ENCODE assay signal across 8 cellular contexts in genomic region chr17:75154195-75155106, GRCh38. TPM values are rescaled to one million over a fixed set of nuclear protein-coding genes. Genes with fewer than 3 reads are reported as not detected.
A peak's percentile ranks its signal among the peaks of the same experiment; 100 is the strongest.
DNase-seq lines count a peak whose midpoint lies in the region; ATAC-seq and TF ChIP-seq lines count a peak whose summit lies in the region.

TSS of gene JPT1 (minus strand) at chr17:75154512. CDS start at chr17:75154397, 115 bp downstream.

- H3K4me3 ChIP-seq in left ventricle myocardium inferior, result peak within 1 kb of the TSS; percentile 75
- peak within 1 kb of the TSS; percentile 85 for H3K4me3 ChIP-seq in prostate gland
- peak within 1 kb of the TSS; percentile 74 for H3K4me3 ChIP-seq in urinary bladder (ENCODE audit: low read depth, low read length)

- H3K27ac ChIP-seq in left ventricle myocardium inferior (replicated peaks) (peak within 1 kb of the TSS; percentile 80), prostate gland (peak within 1 kb of the TSS; percentile 43 to 75), urinary bladder (ENCODE audit: low read depth) (peak within 1 kb of the TSS; percentile 55)

- intact Hi-C loops in T-helper 1 cell treated with Interleukin-12 subunit alpha and Interleukin-12 subunit beta and Interleukin-4 antibody, amounts not matched to agents 30 ng/mL and 1 ng/mL, for 36 hours (cut with micrococcal nuclease), result loop anchor here (1.0 to 2.0 kb wide), 9 partner anchors 14 to 107 kb away; partner anchors contain the start of genes ARMC7, GGA3, KCTD2 and MRPS7
- intact Hi-C loops in left ventricle myocardium inferior (cut with micrococcal nuclease), result no loop called here
- intact Hi-C loops in prostate gland (cut with DNase I), result no loop called here

- H3K9me3 ChIP-seq in left ventricle myocardium inferior (replicated peaks) (no peaks in the 10 kb centered on the region), prostate gland (no peaks in the 10 kb centered on the region)

- H3K4me1 ChIP-seq in left ventricle myocardium inferior (peaks cover 22% of the 10 kb centered on the region), prostate gland (replicated peaks) (peaks cover 7% of the 10 kb centered on the region), urinary bladder (ENCODE audit: insufficient read depth) (no peaks in the 10 kb centered on the region)

- ATAC-seq in HG02870 (IDR thresholded peaks at IDR 0.05; ENCODE audit: unreplicated experiment), result peak; percentile 95

- in situ Hi-C loops in GM13976 (cut with MboI; ENCODE audit: low sequenced_read_pairs, unreplicated experiment), result no loop called here

- H3K36me3 ChIP-seq in left ventricle myocardium inferior (no peaks in the 10 kb centered on the region), prostate gland (no peaks in the 10 kb centered on the region), urinary bladder (ENCODE audit: insufficient read depth) (no peaks in the 10 kb centered on the region)

- WGBS in prostate gland, result 1% methylated on average over 67 of the region's 67 CpGs
- WGBS in urinary bladder, result 2% methylated on average over 67 of the region's 67 CpGs

- no peaks in the 10 kb centered on the region for H3K27me3 ChIP-seq in left ventricle myocardium inferior (ENCODE audit: low read depth)
- H3K27me3 ChIP-seq in prostate gland (replicated peaks; ENCODE audit: insufficient read depth), result no peaks in the 10 kb centered on the region

- DNase-seq in GM13976 (ENCODE audit: low spot score) (peak; percentile 98), NCI-H146 treated with DMSO at 0.1 percent for 48 hours (lab: John Stamatoyannopoulos, UW; ENCODE audit: unreplicated experiment) (peak; percentile 94), amniotic epithelial cell (ENCODE audit: low read depth) (peak; percentile 97), left ventricle myocardium inferior (peak; percentile 98), prostate gland (ENCODE audit: low spot score) (peak; percentile 98)

- no peak for TF ChIP-seq CTCF in GM13976 (IDR thresholded peaks at IDR 0.05; ENCODE audit: borderline replicate concordance, control extremely low read depth, extremely low read depth, insufficient read depth, missing control alignments)
- TF ChIP-seq CTCF in left ventricle myocardium inferior (IDR thresholded peaks at IDR 0.05; ENCODE audit: borderline replicate concordance), result no peak
- peak in 1 of 4 experiments; percentile 14 for TF ChIP-seq CTCF in prostate gland (IDR thresholded peaks at IDR 0.05)

- peak; percentile 99 for TF ChIP-seq POLR2A in prostate gland (IDR thresholded peaks at IDR 0.05)

RNA-seq across cellular contexts. Expression of gene JPT1, which starts in this region (rescaled TPM):
- 236 and 281 TPM in 2 replicates for total RNA-seq in T-helper 1 cell treated with Interleukin-12 subunit alpha and Interleukin-12 subunit beta and Interleukin-4 antibody, amounts not matched to agents 30 ng/mL and 1 ng/mL, for 36 hours
- 13.8 TPM for total RNA-seq in left ventricle myocardium inferior
- 100 to 1,000 TPM in 1 of 2 donors, 10 to 100 TPM in 1; 97.9 to 132 TPM for total RNA-seq in prostate gland
- 49.8 TPM for total RNA-seq in urinary bladder
- 43.9 TPM for polyA plus RNA-seq in urinary bladder

Comparison
In these comparisons a context has a peak if more than half of its experiments do, and no peak if none do; other contexts are left out.
1. Peak in every context shown above with its lines: DNase-seq, ATAC-seq, H3K4me3 ChIP-seq and H3K27ac ChIP-seq.